In genomic region chr1:9910425-9911178, GRCh38 we compare ENCODE assay signal across 1 cellular context.
TF ChIP-seq lines count a peak whose summit lies in the region.

No MANE protein-coding gene starts in this region.

TF ChIP-seq in K562, 482 proteins besides CTCF, POLR2A, EP300 and RAD21 (continued from another document and continues in another):
- TF ChIP-seq NCOA2 (IDR thresholded peaks at IDR 0.05; ENCODE audit: partially characterized antibody in 2 of 2) (no peak), CREB3L1 (IDR thresholded peaks at IDR 0.05; ENCODE audit: borderline replicate concordance, low read depth) (no peak; the same call in 1 of the 2 replicates), U2AF2 (optimal IDR thresholded peaks at IDR 0.05; ENCODE audit: low read depth, low read length) (no peak), MCM3 (IDR thresholded peaks at IDR 0.05) (no peak), ZNF3 (CRISPR knock-in tag; IDR thresholded peaks at IDR 0.05) (no peak), AFF4 (CRISPR knock-in tag; IDR thresholded peaks at IDR 0.05) (0 out of 2 replicates have a peak, but pooled peaks have one; percentile 38), HNRNPUL1 (IDR thresholded peaks at IDR 0.05; ENCODE audit: low read length) (no peak), CREB5 (CRISPR knock-in tag; IDR thresholded peaks at IDR 0.05) (no peak), ZNF766 (CRISPR knock-in tag; conservative IDR thresholded peaks at IDR 0.05) (no peak), MBD2 (IDR thresholded peaks at IDR 0.05; ENCODE audit: borderline replicate concordance, low read depth) (peak; percentile 81; the same call in 1 of the 2 replicates), TAF1 (IDR thresholded peaks at IDR 0.05; ENCODE audit: control insufficient read depth, extremely low read depth, insufficient read depth, low read length, severe bottlenecking) (peak; percentile 70), BRD9 (IDR thresholded peaks at IDR 0.05; ENCODE audit: low read depth, partially characterized antibody) (peak; percentile 35), GATA2 (CRISPR knock-in tag; IDR thresholded peaks at IDR 0.05) (no peak), RFX1 (IDR thresholded peaks at IDR 0.05) (no peak), CBX8 (IDR thresholded peaks at IDR 0.05; ENCODE audit: borderline replicate concordance, extremely low read depth, low read depth, low read length, poor library complexity, severe bottlenecking) (no peak), HMGXB4 (CRISPR knock-in tag; IDR thresholded peaks at IDR 0.05) (no peak), ARID3A (IDR thresholded peaks at IDR 0.05; ENCODE audit: borderline replicate concordance, low read depth, low read length) (no peak), TAF9B (IDR thresholded peaks at IDR 0.05; ENCODE audit: partially characterized antibody) (no peak), POLR2B (IDR thresholded peaks at IDR 0.05; ENCODE audit: low read depth, partially characterized antibody) (peak; percentile 87), NUFIP1 (IDR thresholded peaks at IDR 0.05; ENCODE audit: partially characterized antibody) (no peak), ARID1B (IDR thresholded peaks at IDR 0.05) (0 out of 2 replicates have a peak, but pooled peaks have one; percentile 48), FOXK1 (CRISPR knock-in tag; IDR thresholded peaks at IDR 0.05; ENCODE audit: borderline replicate concordance) (peak; percentile 28; the same call in 1 of the 2 replicates), POLR2G (IDR thresholded peaks at IDR 0.05; ENCODE audit: low read depth, low read length) (peak; percentile 77), HSF4 (CRISPR knock-in tag; IDR thresholded peaks at IDR 0.05; ENCODE audit: borderline replicate concordance) (no peak), RBFOX2 (IDR thresholded peaks at IDR 0.05; ENCODE audit: low read depth, low read length) (peak; percentile 82), PHF20 (IDR thresholded peaks at IDR 0.05; ENCODE audit: partially characterized antibody) (peak; percentile 70), SOX6 (IDR thresholded peaks at IDR 0.05) (no peak; the same call in 1 of the 2 replicates), MAFK (IDR thresholded peaks at IDR 0.05; ENCODE audit: low read length) (no peak), C11orf30 (IDR thresholded peaks at IDR 0.05; ENCODE audit: low read depth) (no peak), IFI16 (CRISPR knock-in tag; IDR thresholded peaks at IDR 0.05) (no peak), STAT6 (CRISPR knock-in tag; IDR thresholded peaks at IDR 0.05) (no peak), KAT2B (IDR thresholded peaks at IDR 0.05; ENCODE audit: low read depth, low read length) (no peak), ZNF764 (CRISPR knock-in tag; IDR thresholded peaks at IDR 0.05; ENCODE audit: low read depth) (no peak), CEBPG (CRISPR knock-in tag; IDR thresholded peaks at IDR 0.05) (no peak), CEBPG (tag; conservative IDR thresholded peaks at IDR 0.05 in 1 of 2, IDR thresholded peaks at IDR 0.05 in 1 of 2) (no peak), CC2D1A (IDR thresholded peaks at IDR 0.05) (0 out of 2 replicates have a peak, but pooled peaks have one; percentile 18)
- TF ChIP-seq, protein P1, sequence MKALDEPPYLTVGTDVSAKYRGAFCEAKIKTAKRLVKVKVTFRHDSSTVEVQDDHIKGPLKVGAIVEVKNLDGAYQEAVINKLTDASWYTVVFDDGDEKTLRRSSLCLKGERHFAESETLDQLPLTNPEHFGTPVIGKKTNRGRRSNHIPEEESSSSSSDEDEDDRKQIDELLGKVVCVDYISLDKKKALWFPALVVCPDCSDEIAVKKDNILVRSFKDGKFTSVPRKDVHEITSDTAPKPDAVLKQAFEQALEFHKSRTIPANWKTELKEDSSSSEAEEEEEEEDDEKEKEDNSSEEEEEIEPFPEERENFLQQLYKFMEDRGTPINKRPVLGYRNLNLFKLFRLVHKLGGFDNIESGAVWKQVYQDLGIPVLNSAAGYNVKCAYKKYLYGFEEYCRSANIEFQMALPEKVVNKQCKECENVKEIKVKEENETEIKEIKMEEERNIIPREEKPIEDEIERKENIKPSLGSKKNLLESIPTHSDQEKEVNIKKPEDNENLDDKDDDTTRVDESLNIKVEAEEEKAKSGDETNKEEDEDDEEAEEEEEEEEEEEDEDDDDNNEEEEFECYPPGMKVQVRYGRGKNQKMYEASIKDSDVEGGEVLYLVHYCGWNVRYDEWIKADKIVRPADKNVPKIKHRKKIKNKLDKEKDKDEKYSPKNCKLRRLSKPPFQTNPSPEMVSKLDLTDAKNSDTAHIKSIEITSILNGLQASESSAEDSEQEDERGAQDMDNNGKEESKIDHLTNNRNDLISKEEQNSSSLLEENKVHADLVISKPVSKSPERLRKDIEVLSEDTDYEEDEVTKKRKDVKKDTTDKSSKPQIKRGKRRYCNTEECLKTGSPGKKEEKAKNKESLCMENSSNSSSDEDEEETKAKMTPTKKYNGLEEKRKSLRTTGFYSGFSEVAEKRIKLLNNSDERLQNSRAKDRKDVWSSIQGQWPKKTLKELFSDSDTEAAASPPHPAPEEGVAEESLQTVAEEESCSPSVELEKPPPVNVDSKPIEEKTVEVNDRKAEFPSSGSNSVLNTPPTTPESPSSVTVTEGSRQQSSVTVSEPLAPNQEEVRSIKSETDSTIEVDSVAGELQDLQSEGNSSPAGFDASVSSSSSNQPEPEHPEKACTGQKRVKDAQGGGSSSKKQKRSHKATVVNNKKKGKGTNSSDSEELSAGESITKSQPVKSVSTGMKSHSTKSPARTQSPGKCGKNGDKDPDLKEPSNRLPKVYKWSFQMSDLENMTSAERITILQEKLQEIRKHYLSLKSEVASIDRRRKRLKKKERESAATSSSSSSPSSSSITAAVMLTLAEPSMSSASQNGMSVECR (CRISPR knock-in tag; IDR thresholded peaks at IDR 0.05), result peak; percentile 48; the same call in 1 of the 2 replicates
- TF ChIP-seq, protein P2, sequence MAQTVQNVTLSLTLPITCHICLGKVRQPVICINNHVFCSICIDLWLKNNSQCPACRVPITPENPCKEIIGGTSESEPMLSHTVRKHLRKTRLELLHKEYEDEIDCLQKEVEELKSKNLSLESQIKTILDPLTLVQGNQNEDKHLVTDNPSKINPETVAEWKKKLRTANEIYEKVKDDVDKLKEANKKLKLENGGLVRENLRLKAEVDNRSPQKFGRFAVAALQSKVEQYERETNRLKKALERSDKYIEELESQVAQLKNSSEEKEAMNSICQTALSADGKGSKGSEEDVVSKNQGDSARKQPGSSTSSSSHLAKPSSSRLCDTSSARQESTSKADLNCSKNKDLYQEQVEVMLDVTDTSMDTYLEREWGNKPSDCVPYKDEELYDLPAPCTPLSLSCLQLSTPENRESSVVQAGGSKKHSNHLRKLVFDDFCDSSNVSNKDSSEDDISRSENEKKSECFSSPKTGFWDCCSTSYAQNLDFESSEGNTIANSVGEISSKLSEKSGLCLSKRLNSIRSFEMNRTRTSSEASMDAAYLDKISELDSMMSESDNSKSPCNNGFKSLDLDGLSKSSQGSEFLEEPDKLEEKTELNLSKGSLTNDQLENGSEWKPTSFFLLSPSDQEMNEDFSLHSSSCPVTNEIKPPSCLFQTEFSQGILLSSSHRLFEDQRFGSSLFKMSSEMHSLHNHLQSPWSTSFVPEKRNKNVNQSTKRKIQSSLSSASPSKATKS (CRISPR knock-in tag; IDR thresholded peaks at IDR 0.05), result no peak
